ENCODE assay signal across 11 cellular contexts in the genomic region with DNA sequence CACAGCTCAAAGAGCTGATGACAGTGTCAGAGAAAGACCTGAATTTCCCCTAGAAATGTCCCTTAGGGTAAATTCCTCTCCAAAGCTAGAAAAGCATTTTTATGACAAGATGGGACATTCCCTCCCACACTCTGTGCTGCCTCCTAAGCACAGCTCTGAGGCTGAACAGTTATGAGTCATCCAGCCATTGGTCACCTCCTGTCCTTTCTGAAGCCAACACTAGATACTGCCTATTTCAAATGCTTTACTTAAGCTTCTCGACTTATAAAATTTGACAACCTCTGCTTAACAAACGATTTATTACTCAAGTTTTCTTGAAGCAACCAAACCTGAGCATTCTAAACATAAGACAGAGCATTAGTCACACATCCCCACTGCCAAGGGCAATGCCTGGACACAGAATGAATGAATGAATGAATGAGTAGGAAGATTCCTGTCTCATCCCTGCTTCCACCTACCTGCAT. TPM values are rescaled to one million over a fixed set of nuclear protein-coding genes. Genes with fewer than 3 reads are reported as not detected.
DNase-seq lines count a peak whose midpoint lies in the region; ATAC-seq and TF ChIP-seq lines count a peak whose summit lies in the region.
"Had no signal": no experiment of that assay in that cellular context is flagged by ENCODE, and none has a peak within 500 bp of the region (broad histone marks: within the 10 kb centered on the region; RNA-seq: fewer than 3 reads in every experiment).

No MANE protein-coding gene starts in this region.

- peaks cover 29% of the 10 kb centered on the region for H3K27me3 Mint-ChIP-seq in activated naive CD8-positive, alpha-beta T cell treated with anti-CD3 and anti-CD28 coated beads, Interleukin-2, amount 50 U/mL, for 24 hours
- H3K27me3 Mint-ChIP-seq in activated naive CD8-positive, alpha-beta T cell treated with anti-CD3 and anti-CD28 coated beads for 36 hours, result peaks cover 41% of the 10 kb centered on the region

- no peak for DNase-seq in activated naive CD8-positive, alpha-beta T cell treated with anti-CD3 and anti-CD28 coated beads, Interleukin-2, amount 50 U/mL, for 24 hours
- DNase-seq in activated naive CD8-positive, alpha-beta T cell treated with anti-CD3 and anti-CD28 coated beads for 36 hours, result no peak
- DNase-seq in adipocyte (ENCODE audit: low read depth) (peak; percentile 1), renal cortical epithelial cell (ENCODE audit: low read depth) (peak; percentile 89), GF-D8 (lab: John Stamatoyannopoulos, UW) (no peak), MM.1S (no peak), SKM-1 (lab: John Stamatoyannopoulos, UW; ENCODE audit: unreplicated experiment) (no peak)

- H3K27me3 ChIP-seq in adipocyte (replicated peaks; ENCODE audit: control insufficient read depth, insufficient read depth, low read length) (no peaks in the 10 kb centered on the region), MM.1S (replicated peaks; ENCODE audit: insufficient read depth, low read length) (no peaks in the 10 kb centered on the region)

- H4K20me1 ChIP-seq in MM.1S (ENCODE audit: insufficient read depth, low read length), result no peaks in the 10 kb centered on the region

- H3K9me2 ChIP-seq in MM.1S (replicated peaks; ENCODE audit: insufficient read depth, low read length), result no peaks in the 10 kb centered on the region

- H3K4me3 Mint-ChIP-seq in activated naive CD8-positive, alpha-beta T cell treated with anti-CD3 and anti-CD28 coated beads, Interleukin-2, amount 50 U/mL, for 24 hours, result no peak overlapping the region
- H3K4me3 Mint-ChIP-seq in activated naive CD8-positive, alpha-beta T cell treated with anti-CD3 and anti-CD28 coated beads for 36 hours, result no peak overlapping the region
- H3K4me3 Mint-ChIP-seq: nephron had no signal

- H3K27ac Mint-ChIP-seq in activated naive CD8-positive, alpha-beta T cell treated with anti-CD3 and anti-CD28 coated beads, Interleukin-2, amount 50 U/mL, for 24 hours, result no peak overlapping the region
- no peak overlapping the region for H3K27ac Mint-ChIP-seq in activated naive CD8-positive, alpha-beta T cell treated with anti-CD3 and anti-CD28 coated beads for 36 hours

- H3K36me3 Mint-ChIP-seq in activated naive CD8-positive, alpha-beta T cell treated with anti-CD3 and anti-CD28 coated beads, Interleukin-2, amount 50 U/mL, for 24 hours (ENCODE audit: low read depth), result no peaks in the 10 kb centered on the region
- H3K36me3 Mint-ChIP-seq in activated naive CD8-positive, alpha-beta T cell treated with anti-CD3 and anti-CD28 coated beads for 36 hours, result no peaks in the 10 kb centered on the region

- H3K9me3 ChIP-seq in adipocyte (ENCODE audit: control insufficient read depth, low read length) (no peaks in the 10 kb centered on the region), MM.1S (replicated peaks; ENCODE audit: insufficient read depth, low read length) (no peaks in the 10 kb centered on the region)

- H3K9me3 Mint-ChIP-seq in activated naive CD8-positive, alpha-beta T cell treated with anti-CD3 and anti-CD28 coated beads, Interleukin-2, amount 50 U/mL, for 24 hours, result no peaks in the 10 kb centered on the region
- H3K9me3 Mint-ChIP-seq in activated naive CD8-positive, alpha-beta T cell treated with anti-CD3 and anti-CD28 coated beads for 36 hours, result no peaks in the 10 kb centered on the region
- H3K9me3 Mint-ChIP-seq: nephron had no signal

- no peaks in the 10 kb centered on the region for H3K79me2 ChIP-seq in MM.1S (ENCODE audit: low read length)

- no peak for TF ChIP-seq CTCF in MM.1S (IDR thresholded peaks at IDR 0.05; ENCODE audit: low read length)

- H3K36me3 ChIP-seq in adipocyte (ENCODE audit: control insufficient read depth, insufficient read depth, low read length, severe bottlenecking), result no peaks in the 10 kb centered on the region
- no peaks in the 10 kb centered on the region for H3K36me3 ChIP-seq in MM.1S (replicated peaks; ENCODE audit: insufficient read depth, low read length)

- H3K27ac ChIP-seq in MM.1S (ENCODE audit: low read length), result no peak overlapping the region
- H3K27ac ChIP-seq: C4-2B had no signal

- H2AFZ ChIP-seq in MM.1S (ENCODE audit: low read length), result no peak overlapping the region

- no peak overlapping the region for H3K4me2 ChIP-seq in MM.1S (ENCODE audit: low read depth, low read length)

- H3K4me1 ChIP-seq in adipocyte (ENCODE audit: control insufficient read depth, insufficient read depth, low read length) (peaks cover 13% of the 10 kb centered on the region), MM.1S (ENCODE audit: low read length) (no peaks in the 10 kb centered on the region)

- no peaks in the 10 kb centered on the region for H3F3A ChIP-seq in MM.1S (ENCODE audit: insufficient read depth, low read length)

- H3K4me1 Mint-ChIP-seq in activated naive CD8-positive, alpha-beta T cell treated with anti-CD3 and anti-CD28 coated beads, Interleukin-2, amount 50 U/mL, for 24 hours, result peaks cover 21% of the 10 kb centered on the region
- peaks cover 16% of the 10 kb centered on the region for H3K4me1 Mint-ChIP-seq in activated naive CD8-positive, alpha-beta T cell treated with anti-CD3 and anti-CD28 coated beads for 36 hours

- ATAC-seq in activated naive CD8-positive, alpha-beta T cell treated with anti-CD3 and anti-CD28 coated beads, Interleukin-2, amount 50 U/mL, for 24 hours, result peak; percentile 49
- ATAC-seq in HG03097 (IDR thresholded peaks at IDR 0.05; ENCODE audit: low FRiP score, unreplicated experiment), result peak; percentile 45

- H3K9ac ChIP-seq in adipocyte (ENCODE audit: low read length) (no peak overlapping the region), MM.1S (ENCODE audit: low read length) (no peak overlapping the region)

- no peak overlapping the region for H3K4me3 ChIP-seq in adipocyte (ENCODE audit: low read length)
- H3K4me3 ChIP-seq in MM.1S (ENCODE audit: low read length), result no peak overlapping the region

RNA-seq across cellular contexts. Expression of a gene that starts 35.4 kb away (rescaled TPM):
- 1 to 10 TPM; 3.1 to 3.2 TPM for total RNA-seq in activated naive CD8-positive, alpha-beta T cell treated with anti-CD3 and anti-CD28 coated beads for 36 hours
- total RNA-seq in renal cortical epithelial cell, result 6.4 and 6.9 TPM in 2 replicates

RNA-seq across cellular contexts. Expression of a gene that starts 57.3 kb away (rescaled TPM):
- total RNA-seq in activated naive CD8-positive, alpha-beta T cell treated with anti-CD3 and anti-CD28 coated beads for 36 hours, result not detected
- total RNA-seq in renal cortical epithelial cell, result not detected in 2 replicates
- total RNA-seq: activated CD8-positive, alpha-beta memory T cell treated with anti-CD3 and anti-CD28 coated beads for 36 hours had no signal

Comparison
In these comparisons a context has a peak if more than half of its experiments do, and no peak if none do; other contexts are left out.
1. DNase-seq: peak in adipocyte (single experiment) and renal cortical epithelial cell (single experiment); none in activated naive CD8-positive, alpha-beta T cell treated with anti-CD3 and anti-CD28 coated beads, Interleukin-2, amount 50 U/mL, for 24 hours (single experiment), activated naive CD8-positive, alpha-beta T cell treated with anti-CD3 and anti-CD28 coated beads for 36 hours (single experiment), GF-D8 (single experiment), MM.1S (single experiment) and SKM-1 (single experiment).